2 cellular contexts compared by ENCODE assay signal in genomic region chr2:202249521-202249850, GRCh38.
TF ChIP-seq lines count a peak whose summit lies in the region.

No MANE protein-coding gene starts in this region.

TF ChIP-seq in GM23338, 12 proteins besides CTCF, POLR2A, EP300 and RAD21:
- TF ChIP-seq NANOG (IDR thresholded peaks at IDR 0.05; ENCODE audit: borderline replicate concordance) (no peak), JUNB (IDR thresholded peaks at IDR 0.05; ENCODE audit: unreplicated experiment) (no peak), ZNF331 (CRISPR knock-in tag; IDR thresholded peaks at IDR 0.05; ENCODE audit: low read depth) (no peak), POLR2AphosphoS5 (IDR thresholded peaks at IDR 0.05; ENCODE audit: low read depth) (no peak), STAT1 (IDR thresholded peaks at IDR 0.05; ENCODE audit: unreplicated experiment) (no peak), REST (IDR thresholded peaks at IDR 0.05; ENCODE audit: unreplicated experiment) (no peak), ZNF114 (CRISPR knock-in tag; IDR thresholded peaks at IDR 0.05) (no peak), CREB1 (CRISPR knock-in tag; IDR thresholded peaks at IDR 0.05; ENCODE audit: low read depth) (no peak), EZH2 (IDR thresholded peaks at IDR 0.05; ENCODE audit: low read depth, unreplicated experiment) (no peak), EZH2phosphoT487 (IDR thresholded peaks at IDR 0.05; ENCODE audit: unreplicated experiment) (no peak), ETS1 (IDR thresholded peaks at IDR 0.05) (no peak), ZNF462 (CRISPR knock-in tag; IDR thresholded peaks at IDR 0.05) (no peak)

TF ChIP-seq in H1, 55 proteins besides CTCF, POLR2A, EP300 and RAD21:
- no peak for TF ChIP-seq TAF1 (IDR thresholded peaks at IDR 0.05; ENCODE audit: low read depth, low read length)
- no peak for TF ChIP-seq PHF8 (conservative IDR thresholded peaks at IDR 0.05; ENCODE audit: low read depth, low read length)
- no peak for TF ChIP-seq BCL11A (IDR thresholded peaks at IDR 0.05; ENCODE audit: low read depth in 2 of 2, low read length in 2 of 2)
- no peak for TF ChIP-seq RNF2 (IDR thresholded peaks at IDR 0.05; ENCODE audit: borderline replicate concordance, low read depth, low read length, missing control alignments, poor library complexity, severe bottlenecking)
- no peak for TF ChIP-seq SP2 (IDR thresholded peaks at IDR 0.05; ENCODE audit: low read length)
- TF ChIP-seq YY1 (IDR thresholded peaks at IDR 0.05; ENCODE audit: low read depth, low read length) = no peak
- no peak for TF ChIP-seq SIN3A (conservative IDR thresholded peaks at IDR 0.05 in 1 of 2, IDR thresholded peaks at IDR 0.05 in 1 of 2; ENCODE audit: low read depth in 1 of 2, low read length in 2 of 2)
- no peak for TF ChIP-seq JUND (IDR thresholded peaks at IDR 0.05; ENCODE audit: low read length)
- no peak for TF ChIP-seq EZH2 (IDR thresholded peaks at IDR 0.05; ENCODE audit: low read depth, low read length, severe bottlenecking)
- no peak for TF ChIP-seq RXRA (IDR thresholded peaks at IDR 0.05; ENCODE audit: insufficient read depth, low read depth, low read length)
